In genomic region chr11:87144266-87144665, GRCh38 we compare ENCODE assay signal across 16 cellular contexts.
"Had no signal": no experiment of that assay in that cellular context is flagged by ENCODE, and none has a peak within 500 bp of the region (broad histone marks: within the 10 kb centered on the region; RNA-seq: fewer than 3 reads in every experiment).

No MANE protein-coding gene starts in this region.

- DNase-seq: activated CD4-positive, alpha-beta memory T cell treated with anti-CD3 and anti-CD28 coated beads for 36 hours; activated CD8-positive, alpha-beta memory T cell treated with anti-CD3 and anti-CD28 coated beads, Interleukin-2, amount 10 ng/mL, durations not matched to agents 7 days and 5 days; activated naive CD4-positive, alpha-beta T cell treated with anti-CD3 and anti-CD28 coated beads for 36 hours; activated naive CD8-positive, alpha-beta T cell treated with anti-CD3 and anti-CD28 coated beads, Interleukin-2, amount 50 U/mL, for 24 hours; activated T-cell treated with anti-CD3 and anti-CD28 coated beads, Interleukin-2, amount 50 U/mL, for 1 hour; endodermal cell; heart right ventricle; left cardiac atrium; midbrain; pancreas; stimulated activated CD4-positive, alpha-beta T cell treated with anti-CD3 and anti-CD28 coated beads, Interleukin-1b, Interleukin-23, amount 100 ng/mL, for 48 hours; upper lobe of right lung; WERI-Rb-1 had no signal

- H3K27ac ChIP-seq: gastroesophageal sphincter, heart right ventricle, pancreas, thoracic aorta, upper lobe of right lung, WERI-Rb-1 had no signal

- H3K4me1 ChIP-seq: pancreas, upper lobe of right lung had no signal

- H3K36me3 ChIP-seq: gastroesophageal sphincter, heart right ventricle, pancreas, thoracic aorta, upper lobe of right lung, WERI-Rb-1 had no signal

- H3K4me3 ChIP-seq: gastroesophageal sphincter, heart right ventricle, lung, pancreas, thoracic aorta, upper lobe of right lung had no signal

- H3K27me3 ChIP-seq: gastroesophageal sphincter, heart right ventricle, pancreas, upper lobe of right lung had no signal

- H3K9me3 ChIP-seq: pancreas had no signal
